Comparison of ENCODE assay signal across 32 cellular contexts in the genomic region with DNA sequence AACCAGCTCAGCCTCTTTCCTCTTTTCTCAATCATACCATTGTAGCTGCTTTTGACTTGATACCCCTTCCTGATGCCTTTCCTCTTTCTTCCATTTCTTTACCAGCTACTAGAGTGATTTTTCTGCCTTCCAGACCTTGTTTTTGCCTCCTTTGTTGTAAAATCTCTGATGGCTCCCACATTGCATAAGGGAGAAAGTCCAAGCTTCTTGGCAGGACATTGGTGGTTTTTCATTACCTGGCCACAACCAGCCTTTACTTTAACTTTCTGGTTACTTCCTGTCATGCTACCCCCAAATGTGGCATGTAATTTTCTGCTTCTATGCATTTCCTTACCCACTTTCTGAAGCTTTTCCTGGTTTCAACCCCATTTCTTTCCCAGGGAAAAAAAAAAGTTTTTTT.
"Had no signal": no experiment of that assay in that cellular context is flagged by ENCODE, and none has a peak within 500 bp of the region (broad histone marks: within the 10 kb centered on the region; RNA-seq: fewer than 3 reads in every experiment).

No MANE protein-coding gene starts in this region.

- H3K36me3 ChIP-seq: adrenal gland, brain microvascular endothelial cell, breast epithelium had no signal

- ATAC-seq: activated CD8-positive, alpha-beta T cell treated with anti-CD3 and anti-CD28 coated beads for 36 hours; activated naive CD4-positive, alpha-beta T cell treated with anti-CD3 and anti-CD28 coated beads, Interleukin-2, amount 50 U/mL, for 72 hours; activated T-cell treated with anti-CD3 and anti-CD28 coated beads, Interleukin-2, amount 50 U/mL, for 4 hours; activated T-cell treated with anti-CD3 and anti-CD28 coated beads, Interleukin-2, amount 50 U/mL, for 72 hours; activated T-helper 17 cell treated with anti-CD3 and anti-CD28 coated beads, Interleukin-2, amount 50 U/mL, for 72 hours; body of pancreas had no signal

- H3K4me3 ChIP-seq: adrenal gland, body of pancreas, breast epithelium had no signal

- H3K9me3 ChIP-seq: adrenal gland, body of pancreas, breast epithelium had no signal

- H3K27me3 ChIP-seq: adrenal gland, body of pancreas, brain microvascular endothelial cell, breast epithelium had no signal

- H3K27ac ChIP-seq: adrenal gland, body of pancreas, brain microvascular endothelial cell, breast epithelium, VCaP had no signal

- DNase-seq: activated B cell treated with CpG ODN at 0.5 μM for 24 hours; activated CD4-positive, alpha-beta memory T cell treated with anti-CD3 and anti-CD28 coated beads for 36 hours; activated CD4-positive, alpha-beta T cell treated with anti-CD3 and anti-CD28 coated beads for 4 hours; activated CD4-positive, alpha-beta T cell treated with anti-CD3 and anti-CD28 coated beads, Interleukin-2, amount 10 ng/mL, durations not matched to agents 24 days and 14 days; activated CD4-positive, alpha-beta T cell treated with anti-CD3 and anti-CD28 coated beads, Interleukin-2, amount 50 U/mL, for 1 hour; activated CD4-positive, alpha-beta T cell treated with anti-CD3 and anti-CD28 coated beads, Interleukin-2, amount 50 U/mL, for 4 hours; activated CD4-positive, CD25-positive, alpha-beta regulatory T cell treated with anti-CD3 and anti-CD28 coated beads, Interleukin-2, amount 50 U/mL, for 72 hours; activated CD8-positive, alpha-beta memory T cell treated with anti-CD3 and anti-CD28 coated beads, Interleukin-2, amount 50 U/mL, for 4 hours; activated CD8-positive, alpha-beta T cell treated with anti-CD3 and anti-CD28 coated beads for 36 hours; activated effector memory CD4-positive, alpha-beta T cell treated with anti-CD3 and anti-CD28 coated beads, Interleukin-2, amount 50 U/mL, for 16 hours; activated gamma-delta T cell treated with Interleukin-2 at 50 U/mL for 16 hours; activated naive CD4-positive, alpha-beta T cell; activated naive CD4-positive, alpha-beta T cell treated with anti-CD3 and anti-CD28 coated beads for 36 hours; activated naive CD4-positive, alpha-beta T cell treated with anti-CD3 and anti-CD28 coated beads, Interleukin-2, amount 50 U/mL, for 16 hours; activated naive CD8-positive, alpha-beta T cell treated with anti-CD3 and anti-CD28 coated beads for 36 hours; activated T-cell treated with anti-CD3 and anti-CD28 coated beads for 4 hours; activated T-cell treated with anti-CD3 and anti-CD28 coated beads, Interleukin-2, amount 50 U/mL, for 1 hour; activated T-cell treated with anti-CD3 and anti-CD28 coated beads, Interleukin-2, amount 50 U/mL, for 4 hours; activated T-cell treated with anti-CD3 and anti-CD28 coated beads, Interleukin-2, amount 50 U/mL, for 72 hours; adrenal gland; amniotic stem cell; aorta; body of pancreas; brain microvascular endothelial cell; central memory CD4-positive, alpha-beta T cell; T-helper 1 cell; T-helper 2 cell; T-helper 9 cell had no signal

- H3K4me1 ChIP-seq: adrenal gland, body of pancreas, breast epithelium had no signal
